ENCODE assay signal across 16 cellular contexts in the genomic region with DNA sequence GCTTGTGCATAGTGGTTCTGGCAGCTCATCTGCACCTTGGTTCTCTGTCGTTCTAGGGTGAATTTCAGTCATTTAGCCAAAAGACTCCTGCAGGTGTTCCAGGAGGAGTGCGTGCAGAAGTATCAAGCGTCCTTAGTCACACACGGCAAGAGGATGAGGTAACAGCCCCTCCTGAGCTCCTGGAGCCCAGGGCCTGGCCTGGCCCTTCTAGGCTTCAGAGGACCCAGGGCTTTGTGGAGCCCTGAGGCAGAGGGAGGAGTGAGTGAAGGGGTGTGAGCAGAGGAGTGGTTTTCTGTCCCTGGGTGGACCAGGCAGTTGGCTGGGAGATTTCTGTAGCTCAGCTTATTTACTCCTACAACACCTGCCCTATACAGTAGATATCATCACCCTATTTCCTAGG. TPM values are rescaled to one million over a fixed set of nuclear protein-coding genes. Genes with fewer than 3 reads are reported as not detected.
DNase-seq lines count a peak whose midpoint lies in the region; ATAC-seq and TF ChIP-seq lines count a peak whose summit lies in the region.
"Had no signal": no experiment of that assay in that cellular context is flagged by ENCODE, and none has a peak within 500 bp of the region (broad histone marks: within the 10 kb centered on the region; RNA-seq: fewer than 3 reads in every experiment).

No MANE protein-coding gene starts in this region.

- WGBS in esophagus muscularis mucosa: 81% methylated on average over 4 of the region's 4 CpGs

- in situ Hi-C loops in brain microvascular endothelial cell (cut with HindIII; ENCODE audit: low pct_ligation_motif_present, low sequenced_read_pairs): loop anchor here (25.0 kb wide), 1 partner anchor 96 kb away; no protein-coding TSS in a partner anchor

- no peak for TF ChIP-seq CTCF in brain microvascular endothelial cell (IDR thresholded peaks at IDR 0.05; ENCODE audit: low read depth, low read length, missing control alignments)
- no peak for TF ChIP-seq CTCF in esophagus muscularis mucosa (IDR thresholded peaks at IDR 0.05)

- peak overlapping the region; percentile 26 to 88 for H3K27ac Mint-ChIP-seq in activated naive CD4-positive, alpha-beta T cell treated with anti-CD3 and anti-CD28 coated beads, Interleukin-2, amount 50 U/mL, for 72 hours
- no peak overlapping the region for H3K27ac Mint-ChIP-seq in activated naive CD4-positive, alpha-beta T cell treated with anti-CD3 and anti-CD28 coated beads, Interleukin-2, amount 10 ng/mL, durations not matched to agents 7 days and 5 days
- peak overlapping the region; percentile 9 for H3K27ac Mint-ChIP-seq in stimulated activated naive B cell treated with anti-CD40 and anti-IgM and Interleukin-4, amounts not matched to agents 10 μg/mL and 1 μg/mL and 100 μg/mL, for 72 hours

- no peaks in the 10 kb centered on the region for H3K27me3 Mint-ChIP-seq in activated naive CD4-positive, alpha-beta T cell treated with anti-CD3 and anti-CD28 coated beads, Interleukin-2, amount 10 ng/mL, durations not matched to agents 7 days and 5 days
- H3K27me3 Mint-ChIP-seq in stimulated activated naive B cell treated with anti-CD40 and anti-IgM and Interleukin-4, amounts not matched to agents 10 μg/mL and 1 μg/mL and 100 μg/mL, for 72 hours: no peaks in the 10 kb centered on the region
- H3K27me3 Mint-ChIP-seq: CD4-positive, alpha-beta memory T cell had no signal

- H3K4me3 Mint-ChIP-seq in activated naive CD4-positive, alpha-beta T cell treated with anti-CD3 and anti-CD28 coated beads, Interleukin-2, amount 10 ng/mL, durations not matched to agents 7 days and 5 days: no peak overlapping the region
- H3K4me3 Mint-ChIP-seq in stimulated activated naive B cell treated with anti-CD40 and anti-IgM and Interleukin-4, amounts not matched to agents 10 μg/mL and 1 μg/mL and 100 μg/mL, for 72 hours: no peak overlapping the region
- H3K4me3 Mint-ChIP-seq: CD4-positive, alpha-beta memory T cell had no signal

- intact Hi-C loops in esophagus muscularis mucosa (cut with DNase I): loop anchor here (2.0 to 10.0 kb wide), 2 partner anchors 53 to 423 kb away; no protein-coding TSS in a partner anchor

- DNase-seq in activated naive CD4-positive, alpha-beta T cell treated with anti-CD3 and anti-CD28 coated beads, Interleukin-2, amount 50 U/mL, for 72 hours (ENCODE audit: low spot score in 2 of 2): no peak
- no peak for DNase-seq in activated naive CD4-positive, alpha-beta T cell treated with anti-CD3 and anti-CD28 coated beads, Interleukin-2, amount 10 ng/mL, durations not matched to agents 7 days and 5 days
- DNase-seq in NCI-H2196 (lab: John Stamatoyannopoulos, UW; ENCODE audit: unreplicated experiment) (peak; percentile 47), brain microvascular endothelial cell (no peak), NCI-H1048 (lab: John Stamatoyannopoulos, UW) (no peak), esophagus muscularis mucosa (ENCODE audit: extremely low spot score) (no peak)
- DNase-seq in stimulated activated naive B cell treated with anti-CD40 and anti-IgM and Interleukin-4, amounts not matched to agents 10 μg/mL and 1 μg/mL and 100 μg/mL, for 72 hours: no peak
- DNase-seq: CD4-positive, alpha-beta memory T cell; GDM1; NCI-H1436 treated with DMSO at 0.1 percent for 48 hours; NCI-H2081 treated with DMSO at 0.1 percent for 48 hours; NCI-H446; NCI-H69; RPMI8226; SIG-M5 had no signal

- no peaks in the 10 kb centered on the region for H3K9me3 ChIP-seq in esophagus muscularis mucosa

- H3K36me3 ChIP-seq in brain microvascular endothelial cell (replicated peaks) (peaks cover 58% of the 10 kb centered on the region), esophagus muscularis mucosa (peaks cover 0 to 7% (median 0%) of the 10 kb centered on the region in 4 donors)

- H3K27me3 ChIP-seq in brain microvascular endothelial cell (replicated peaks): no peaks in the 10 kb centered on the region
- no peaks in the 10 kb centered on the region for H3K27me3 ChIP-seq in esophagus muscularis mucosa

- peaks cover 5% of the 10 kb centered on the region in 2 donors for H3K36me3 Mint-ChIP-seq in activated naive CD4-positive, alpha-beta T cell treated with anti-CD3 and anti-CD28 coated beads, Interleukin-2, amount 50 U/mL, for 72 hours
- peaks cover 60% of the 10 kb centered on the region for H3K36me3 Mint-ChIP-seq in activated naive CD4-positive, alpha-beta T cell treated with anti-CD3 and anti-CD28 coated beads, Interleukin-2, amount 10 ng/mL, durations not matched to agents 7 days and 5 days
- H3K36me3 Mint-ChIP-seq in stimulated activated naive B cell treated with anti-CD40 and anti-IgM and Interleukin-4, amounts not matched to agents 10 μg/mL and 1 μg/mL and 100 μg/mL, for 72 hours: peaks cover 56 to 64% of the 10 kb centered on the region in 2 donors

- no peak for TF ChIP-seq EP300 in esophagus muscularis mucosa (IDR thresholded peaks at IDR 0.05)

- no peak overlapping the region for H3K4me3 ChIP-seq in brain microvascular endothelial cell (ENCODE audit: low read depth, low read length)
- no peak overlapping the region for H3K4me3 ChIP-seq in esophagus muscularis mucosa

- H3K9me3 Mint-ChIP-seq in activated naive CD4-positive, alpha-beta T cell treated with anti-CD3 and anti-CD28 coated beads, Interleukin-2, amount 50 U/mL, for 72 hours: no peaks in the 10 kb centered on the region
- no peaks in the 10 kb centered on the region for H3K9me3 Mint-ChIP-seq in activated naive CD4-positive, alpha-beta T cell treated with anti-CD3 and anti-CD28 coated beads, Interleukin-2, amount 10 ng/mL, durations not matched to agents 7 days and 5 days
- H3K9me3 Mint-ChIP-seq in stimulated activated naive B cell treated with anti-CD40 and anti-IgM and Interleukin-4, amounts not matched to agents 10 μg/mL and 1 μg/mL and 100 μg/mL, for 72 hours: no peaks in the 10 kb centered on the region
- H3K9me3 Mint-ChIP-seq: CD4-positive, alpha-beta memory T cell had no signal

- peaks cover 5% of the 10 kb centered on the region for H3K4me1 Mint-ChIP-seq in activated naive CD4-positive, alpha-beta T cell treated with anti-CD3 and anti-CD28 coated beads, Interleukin-2, amount 10 ng/mL, durations not matched to agents 7 days and 5 days
- peaks cover 34 to 48% of the 10 kb centered on the region in 2 donors for H3K4me1 Mint-ChIP-seq in stimulated activated naive B cell treated with anti-CD40 and anti-IgM and Interleukin-4, amounts not matched to agents 10 μg/mL and 1 μg/mL and 100 μg/mL, for 72 hours

- TF ChIP-seq POLR2A in esophagus muscularis mucosa (IDR thresholded peaks at IDR 0.05; ENCODE audit: low read depth): no peak

- H3K4me1 ChIP-seq in esophagus muscularis mucosa: peaks cover 16 to 28% (median 24%) of the 10 kb centered on the region in 4 donors

- H3K27ac ChIP-seq in brain microvascular endothelial cell: peak overlapping the region; percentile 72
- H3K27ac ChIP-seq in esophagus muscularis mucosa (replicated peaks in 1 of 4): no peak overlapping the region
- H3K27ac ChIP-seq: KMS-11 had no signal

- ATAC-seq in activated naive CD4-positive, alpha-beta T cell treated with anti-CD3 and anti-CD28 coated beads, Interleukin-2, amount 50 U/mL, for 72 hours: no peak
- no peak for ATAC-seq in stimulated activated naive B cell treated with anti-CD40 and anti-IgM and Interleukin-4, amounts not matched to agents 10 μg/mL and 1 μg/mL and 100 μg/mL, for 72 hours (replicated peaks)

- CTCF ChIA-PET in activated naive CD4-positive, alpha-beta T cell treated with anti-CD3 and anti-CD28 coated beads, Interleukin-2, amount 10 ng/mL, durations not matched to agents 7 days and 5 days (lab: Charles Lee): interaction anchor here (1.8 to 3.3 kb wide), 7 partner anchors 8 to 144 kb away, joined by 5 to 16 read pairs (median 8); partner anchors contain the start of genes DYRK3 and IKBKE

RNA-seq across cellular contexts. Expression of gene RASSF5, which starts 15.7 kb away (rescaled TPM):
- total RNA-seq in activated naive CD4-positive, alpha-beta T cell treated with anti-CD3 and anti-CD28 coated beads, Interleukin-2, amount 50 U/mL, for 72 hours: 100 to 1,000 TPM; 212 to 239 TPM
- 10 to 100 TPM in 3 of 4 donors, 1 to 10 TPM in 1; 6.6 to 23.0 (median 10.5) TPM for total RNA-seq in esophagus muscularis mucosa

RNA-seq across cellular contexts. Expression of gene IKBKE, which starts 21.3 kb away (rescaled TPM):
- total RNA-seq in activated naive CD4-positive, alpha-beta T cell treated with anti-CD3 and anti-CD28 coated beads, Interleukin-2, amount 50 U/mL, for 72 hours: 10 to 100 TPM in 1 of 2 donors, 1 to 10 TPM in 1; 4.5 to 40.7 TPM
- 1 to 10 TPM; 1.4 to 2.5 (median 2.3) TPM for total RNA-seq in esophagus muscularis mucosa

Comparison
In these comparisons a context has a peak if more than half of its experiments do, and no peak if none do; other contexts are left out.
1. RNA of gene RASSF5, which starts 15.7 kb away (total RNA-seq): 212 to 239 TPM in activated naive CD4-positive, alpha-beta T cell treated with anti-CD3 and anti-CD28 coated beads, Interleukin-2, amount 50 U/mL, for 72 hours; 6.6 to 23.0 TPM in esophagus muscularis mucosa; every median in the first group is over 4 times any median in the second.